ENCODE assay signal across 17 cellular contexts in genomic region chr1:22121421-22121911, GRCh38. TPM values are rescaled to one million over a fixed set of nuclear protein-coding genes. Genes with fewer than 3 reads are reported as not detected.
A peak's percentile ranks its signal among the peaks of the same experiment; 100 is the strongest.
DNase-seq lines count a peak whose midpoint lies in the region; ATAC-seq and TF ChIP-seq lines count a peak whose summit lies in the region.
"Had no signal": no experiment of that assay in that cellular context is flagged by ENCODE, and none has a peak within 500 bp of the region (broad histone marks: within the 10 kb centered on the region; RNA-seq: fewer than 3 reads in every experiment).

No MANE protein-coding gene starts in this region.

- H3K4me3 Mint-ChIP-seq in naive thymus-derived CD4-positive, alpha-beta T cell = no peak overlapping the region
- H3K4me3 Mint-ChIP-seq: activated T-helper 17 cell treated with anti-CD3 and anti-CD28 coated beads, Interleukin-2, amount 50 U/mL, for 72 hours had no signal

- no peak overlapping the region for H3K4me3 ChIP-seq in HUES48 (ENCODE audit: low read depth, low read length)
- no peak overlapping the region for H3K4me3 ChIP-seq in choroid plexus epithelial cell (ENCODE audit: low read depth, low read length)
- H3K4me3 ChIP-seq in osteoblast (ENCODE audit: insufficient read depth, low read length) = no peak overlapping the region
- H3K4me3 ChIP-seq in naive thymus-derived CD4-positive, alpha-beta T cell (ENCODE audit: low read length) = no peak overlapping the region
- H3K4me3 ChIP-seq in prostate gland = no peak overlapping the region
- no peak overlapping the region for H3K4me3 ChIP-seq in esophagus muscularis mucosa
- H3K4me3 ChIP-seq: body of pancreas, right atrium auricular region, stomach had no signal

- H3K36me3 Mint-ChIP-seq in naive thymus-derived CD4-positive, alpha-beta T cell = peaks cover 0 to 8% (median 6%) of the 10 kb centered on the region in 5 donors

- no peak overlapping the region for H2AFZ ChIP-seq in osteoblast (ENCODE audit: low read length)

- H3K27ac ChIP-seq in HUES48 (ENCODE audit: low read depth, low read length) (peak overlapping the region; percentile 68), osteoblast (ENCODE audit: low read depth, low read length) (no peak overlapping the region), prostate gland (no peak overlapping the region), esophagus muscularis mucosa (replicated peaks in 1 of 4) (no peak overlapping the region)
- H3K27ac ChIP-seq in naive thymus-derived CD4-positive, alpha-beta T cell (ENCODE audit: low read depth, low read length) = no peak overlapping the region
- H3K27ac ChIP-seq: body of pancreas, HL-60, right atrium auricular region had no signal

- H3K4me1 ChIP-seq in HUES48 (ENCODE audit: control insufficient read depth, insufficient read depth, low read length) (peaks cover 14% of the 10 kb centered on the region), osteoblast (ENCODE audit: insufficient read depth, low read length) (peaks cover 8% of the 10 kb centered on the region), prostate gland (replicated peaks) (no peaks in the 10 kb centered on the region), esophagus muscularis mucosa (peaks cover 0 to 18% (median 17%) of the 10 kb centered on the region in 4 donors)
- no peaks in the 10 kb centered on the region for H3K4me1 ChIP-seq in naive thymus-derived CD4-positive, alpha-beta T cell (ENCODE audit: control insufficient read depth in 2 of 2, insufficient read depth in 2 of 2, low read length in 2 of 2)
- H3K4me1 ChIP-seq: body of pancreas had no signal

- H3K9me3 Mint-ChIP-seq in naive thymus-derived CD4-positive, alpha-beta T cell = no peaks in the 10 kb centered on the region
- H3K9me3 Mint-ChIP-seq: activated T-helper 17 cell treated with anti-CD3 and anti-CD28 coated beads, Interleukin-2, amount 50 U/mL, for 72 hours had no signal

- H3K79me2 ChIP-seq in osteoblast (ENCODE audit: insufficient read depth, low read length) = peaks cover 4% of the 10 kb centered on the region

- POLR2A ChIA-PET in naive thymus-derived CD4-positive, alpha-beta T cell (lab: Charles Lee) = no interaction called here

- H3K36me3 ChIP-seq in HUES48 (ENCODE audit: control insufficient read depth, insufficient read depth, low read length) (peaks cover 6% of the 10 kb centered on the region), osteoblast (ENCODE audit: insufficient read depth, low read length) (peaks cover 13% of the 10 kb centered on the region), prostate gland (no peaks in the 10 kb centered on the region), esophagus muscularis mucosa (peaks cover 0 to 26% (median 23%) of the 10 kb centered on the region in 4 donors)
- peaks cover 0 to 36% (median 0%) of the 10 kb centered on the region in 3 experiments for H3K36me3 ChIP-seq in naive thymus-derived CD4-positive, alpha-beta T cell (ENCODE audit: control insufficient read depth in 2 of 3, insufficient read depth in 3 of 3, low read length in 3 of 3)

- TF ChIP-seq CTCF in choroid plexus epithelial cell (conservative IDR thresholded peaks at IDR 0.05; ENCODE audit: low read depth, low read length) = no peak
- TF ChIP-seq CTCF in osteoblast (IDR thresholded peaks at IDR 0.05; ENCODE audit: extremely low read depth, low read depth, low read length) = no peak
- no peak for TF ChIP-seq CTCF in prostate gland (IDR thresholded peaks at IDR 0.05)
- TF ChIP-seq CTCF in esophagus muscularis mucosa (IDR thresholded peaks at IDR 0.05) = no peak

- peak overlapping the region in 1 of 9 donors; percentile 43 for H3K27ac Mint-ChIP-seq in naive thymus-derived CD4-positive, alpha-beta T cell

- intact Hi-C loops in naive thymus-derived CD4-positive, alpha-beta T cell (cut with micrococcal nuclease) = no loop called here
- intact Hi-C loops in prostate gland (cut with DNase I) = no loop called here
- intact Hi-C loops in esophagus muscularis mucosa (cut with DNase I) = no loop called here

- TF ChIP-seq EP300 in esophagus muscularis mucosa (IDR thresholded peaks at IDR 0.05) = no peak

- H3K27me3 Mint-ChIP-seq in naive thymus-derived CD4-positive, alpha-beta T cell = no peaks in the 10 kb centered on the region
- H3K27me3 Mint-ChIP-seq: activated T-helper 17 cell treated with anti-CD3 and anti-CD28 coated beads, Interleukin-2, amount 50 U/mL, for 72 hours; CD4-positive, alpha-beta memory T cell had no signal

- H3K4me2 ChIP-seq in osteoblast (ENCODE audit: insufficient read depth, low read length) = no peak overlapping the region

- H3K9me3 ChIP-seq in HUES48 (ENCODE audit: control insufficient read depth, insufficient read depth, low read length) (no peaks in the 10 kb centered on the region), osteoblast (ENCODE audit: low read depth, low read length) (no peaks in the 10 kb centered on the region), prostate gland (no peaks in the 10 kb centered on the region), esophagus muscularis mucosa (no peaks in the 10 kb centered on the region)
- no peaks in the 10 kb centered on the region for H3K9me3 ChIP-seq in naive thymus-derived CD4-positive, alpha-beta T cell (ENCODE audit: control insufficient read depth in 2 of 3, low read length in 3 of 3)
- H3K9me3 ChIP-seq: body of pancreas, right atrium auricular region, stomach had no signal

- WGBS in prostate gland = 74% methylated on average over 14 of the region's 15 CpGs
- WGBS in esophagus muscularis mucosa = 66% methylated on average over 6 of the region's 15 CpGs

- CTCF ChIA-PET in naive thymus-derived CD4-positive, alpha-beta T cell (lab: Charles Lee) = no interaction called here

- no peak for ATAC-seq in naive thymus-derived CD4-positive, alpha-beta T cell
- ATAC-seq: activated T-helper 17 cell treated with anti-CD3 and anti-CD28 coated beads, Interleukin-2, amount 50 U/mL, for 72 hours; body of pancreas had no signal

- DNase-seq in NCI-H2227 (lab: John Stamatoyannopoulos, UW; ENCODE audit: unreplicated experiment) = peak; percentile 63
- peak; percentile 92 for DNase-seq in choroid plexus epithelial cell (ENCODE audit: low read depth)
- DNase-seq in osteoblast (ENCODE audit: insufficient read length, low spot score, missing footprints) = peak; percentile 89
- DNase-seq in naive thymus-derived CD4-positive, alpha-beta T cell = no peak
- DNase-seq in prostate gland (ENCODE audit: low spot score) = no peak
- no peak for DNase-seq in esophagus muscularis mucosa (ENCODE audit: extremely low spot score)
- DNase-seq: activated CD4-positive, alpha-beta T cell treated with anti-CD3 and anti-CD28 coated beads, Interleukin-2, amount 50 U/mL, for 4 hours; CD4-positive, alpha-beta memory T cell; NCI-H2081; stomach had no signal

- no peaks in the 10 kb centered on the region for H3K27me3 ChIP-seq in HUES48 (ENCODE audit: control insufficient read depth, insufficient read depth, low read length)
- H3K27me3 ChIP-seq in osteoblast (ENCODE audit: insufficient read depth, low read length) = no peaks in the 10 kb centered on the region
- no peaks in the 10 kb centered on the region for H3K27me3 ChIP-seq in naive thymus-derived CD4-positive, alpha-beta T cell (ENCODE audit: control insufficient read depth in 2 of 2, insufficient read depth in 2 of 2, low read length in 2 of 2)
- H3K27me3 ChIP-seq in prostate gland (replicated peaks; ENCODE audit: insufficient read depth) = no peaks in the 10 kb centered on the region
- no peaks in the 10 kb centered on the region for H3K27me3 ChIP-seq in esophagus muscularis mucosa
- H3K27me3 ChIP-seq: body of pancreas, right atrium auricular region, stomach had no signal

- no peak overlapping the region for H3K9ac ChIP-seq in HUES48 (ENCODE audit: low read depth, low read length)

- H3K4me1 Mint-ChIP-seq in naive thymus-derived CD4-positive, alpha-beta T cell = peaks cover 0 to 14% (median 8%) of the 10 kb centered on the region in 7 donors

- TF ChIP-seq POLR2A in prostate gland (IDR thresholded peaks at IDR 0.05) = no peak
- TF ChIP-seq POLR2A in esophagus muscularis mucosa (IDR thresholded peaks at IDR 0.05; ENCODE audit: low read depth) = no peak

- peaks cover 60% of the 10 kb centered on the region for H4K20me1 ChIP-seq in osteoblast (ENCODE audit: insufficient read depth, low read length)

RNA-seq across cellular contexts. Expression of gene WNT4, which starts 21.4 kb away (rescaled TPM):
- total RNA-seq in osteoblast = under 0.01 TPM in 1 of 2 replicates, not detected in the other
- not detected for total RNA-seq in naive thymus-derived CD4-positive, alpha-beta T cell
- under 1 TPM in 1 of 2 donors, not detected in 1; 0.05 TPM for polyA plus RNA-seq in naive thymus-derived CD4-positive, alpha-beta T cell
- total RNA-seq in prostate gland = 1 to 10 TPM; 3.0 to 3.4 TPM
- under 1 TPM in 3 of 4 donors, not detected in 1; 0.19 to 0.33 (median 0.29) TPM for total RNA-seq in esophagus muscularis mucosa
- total RNA-seq: activated T-helper 17 cell treated with anti-CD3 and anti-CD28 coated beads, Interleukin-2, amount 50 U/mL, for 72 hours; CD4-positive, alpha-beta memory T cell; OCI-LY7; T-helper 1 cell treated with Interleukin-12 subunit alpha and Interleukin-12 subunit beta and Interleukin-4 antibody, amounts not matched to agents 30 ng/mL and 1 ng/mL, for 36 hours had no signal

Comparison
In these comparisons a context has a peak if more than half of its experiments do, and no peak if none do; other contexts are left out.
1. DNase-seq: peak in NCI-H2227 (single experiment), choroid plexus epithelial cell (single experiment) and osteoblast (single experiment); none in naive thymus-derived CD4-positive, alpha-beta T cell (0 of 9), prostate gland (single experiment) and esophagus muscularis mucosa (single experiment).